28 cellular contexts compared by ENCODE assay signal in genomic region chr14:105200641-105201040, GRCh38.
"Had no signal": no experiment of that assay in that cellular context is flagged by ENCODE, and none has a peak within 500 bp of the region (broad histone marks: within the 10 kb centered on the region; RNA-seq: fewer than 3 reads in every experiment).

No MANE protein-coding gene starts in this region.

- H3K9me3 ChIP-seq: esophagus squamous epithelium, gastroesophageal sphincter had no signal

- H3K27ac ChIP-seq: brain microvascular endothelial cell, coronary artery, epithelial cell of prostate had no signal

- H3K4me3 ChIP-seq: coronary artery, dorsolateral prefrontal cortex, esophagus squamous epithelium, gastroesophageal sphincter had no signal

- H3K27me3 ChIP-seq: brain microvascular endothelial cell had no signal

- H3K27ac Mint-ChIP-seq: activated CD4-positive, alpha-beta memory T cell treated with anti-CD3 and anti-CD28 coated beads for 36 hours; activated CD4-positive, alpha-beta T cell treated with anti-CD3 and anti-CD28 coated beads for 36 hours; activated CD4-positive, alpha-beta T cell treated with anti-CD3 and anti-CD28 coated beads, Interleukin-2, amount 10 ng/mL, durations not matched to agents 24 days and 14 days; activated CD8-positive, alpha-beta memory T cell treated with anti-CD3 and anti-CD28 coated beads, Interleukin-2, amount 10 ng/mL, durations not matched to agents 7 days and 5 days; activated CD8-positive, alpha-beta T cell treated with anti-CD3 and anti-CD28 coated beads, Interleukin-2, amount 10 ng/mL, durations not matched to agents 7 days and 5 days; activated naive CD8-positive, alpha-beta T cell; dendritic cell treated with granulocyte-macrophage colony-stimulating factor and Interleukin-4, amounts not matched to agents 40 ng/mL and 50 ng/mL, for 4 days; effector memory CD8-positive, alpha-beta T cell; T-helper 17 cell had no signal

- H3K9me3 Mint-ChIP-seq: activated CD4-positive, alpha-beta memory T cell treated with anti-CD3 and anti-CD28 coated beads for 36 hours; activated CD4-positive, alpha-beta T cell treated with anti-CD3 and anti-CD28 coated beads, Interleukin-2, amount 10 ng/mL, durations not matched to agents 24 days and 14 days; central memory CD8-positive, alpha-beta T cell; dendritic cell treated with granulocyte-macrophage colony-stimulating factor and Interleukin-4, amounts not matched to agents 40 ng/mL and 50 ng/mL, for 4 days; effector memory CD8-positive, alpha-beta T cell had no signal

- ATAC-seq: activated CD4-positive, alpha-beta T cell treated with anti-CD3 and anti-CD28 coated beads for 36 hours; activated CD8-positive, alpha-beta memory T cell treated with anti-CD3 and anti-CD28 coated beads, Interleukin-2, amount 10 ng/mL, durations not matched to agents 7 days and 5 days; activated CD8-positive, alpha-beta T cell treated with anti-CD3 and anti-CD28 coated beads, Interleukin-2, amount 10 ng/mL, durations not matched to agents 7 days and 5 days; effector memory CD8-positive, alpha-beta T cell; gastroesophageal sphincter; T-helper 17 cell had no signal

- H3K36me3 ChIP-seq: brain microvascular endothelial cell, esophagus squamous epithelium, gastroesophageal sphincter had no signal

- H3K4me3 Mint-ChIP-seq: activated CD4-positive, alpha-beta memory T cell treated with anti-CD3 and anti-CD28 coated beads for 36 hours; activated CD4-positive, alpha-beta T cell treated with anti-CD3 and anti-CD28 coated beads for 36 hours; activated CD4-positive, alpha-beta T cell treated with anti-CD3 and anti-CD28 coated beads, Interleukin-2, amount 10 ng/mL, durations not matched to agents 24 days and 14 days; activated CD8-positive, alpha-beta memory T cell treated with anti-CD3 and anti-CD28 coated beads, Interleukin-2, amount 10 ng/mL, durations not matched to agents 7 days and 5 days; activated CD8-positive, alpha-beta T cell treated with anti-CD3 and anti-CD28 coated beads, Interleukin-2, amount 10 ng/mL, durations not matched to agents 7 days and 5 days; activated naive CD8-positive, alpha-beta T cell; central memory CD8-positive, alpha-beta T cell; dendritic cell treated with granulocyte-macrophage colony-stimulating factor and Interleukin-4, amounts not matched to agents 40 ng/mL and 50 ng/mL, for 4 days; T-helper 17 cell had no signal

- H3K36me3 Mint-ChIP-seq: activated CD4-positive, alpha-beta memory T cell treated with anti-CD3 and anti-CD28 coated beads for 36 hours; activated CD8-positive, alpha-beta memory T cell treated with anti-CD3 and anti-CD28 coated beads, Interleukin-2, amount 10 ng/mL, durations not matched to agents 7 days and 5 days; activated naive CD8-positive, alpha-beta T cell had no signal

- DNase-seq: activated CD4-positive, alpha-beta memory T cell treated with anti-CD3 and anti-CD28 coated beads for 36 hours; activated CD4-positive, alpha-beta T cell treated with anti-CD3 and anti-CD28 coated beads for 36 hours; activated CD4-positive, alpha-beta T cell treated with anti-CD3 and anti-CD28 coated beads, Interleukin-2, amount 10 ng/mL, durations not matched to agents 24 days and 14 days; activated CD4-positive, CD25-positive, alpha-beta regulatory T cell; activated CD4-positive, CD25-positive, alpha-beta regulatory T cell treated with anti-CD3 and anti-CD28 coated beads, Interleukin-2, amount 50 U/mL, for 72 hours; activated CD8-positive, alpha-beta memory T cell treated with anti-CD3 and anti-CD28 coated beads, Interleukin-2, amount 10 ng/mL, durations not matched to agents 7 days and 5 days; activated CD8-positive, alpha-beta memory T cell treated with anti-CD3 and anti-CD28 coated beads, Interleukin-2, amount 50 U/mL, for 4 hours; activated gamma-delta T cell; activated naive CD4-positive, alpha-beta T cell; activated naive CD4-positive, alpha-beta T cell treated with anti-CD3 and anti-CD28 coated beads, Interleukin-2, amount 50 U/mL, for 16 hours; activated T-cell treated with anti-CD3 and anti-CD28 coated beads, Interleukin-2, amount 50 U/mL, for 1 hour; amniotic stem cell; anterior cingulate cortex; brain microvascular endothelial cell; dorsolateral prefrontal cortex; effector memory CD8-positive, alpha-beta T cell; esophagus squamous epithelium; foreskin melanocyte; head of caudate nucleus; T-helper 1 cell; T-helper 17 cell had no signal
